Comparison of ENCODE assay signal across 11 cellular contexts in genomic region chr19:5950744-5951143, GRCh38. TPM values are rescaled to one million over a fixed set of nuclear protein-coding genes. Genes with fewer than 3 reads are reported as not detected.
DNase-seq lines count a peak whose midpoint lies in the region; ATAC-seq and TF ChIP-seq lines count a peak whose summit lies in the region.
"Had no signal": no experiment of that assay in that cellular context is flagged by ENCODE, and none has a peak within 500 bp of the region (broad histone marks: within the 10 kb centered on the region; RNA-seq: fewer than 3 reads in every experiment).

No MANE protein-coding gene starts in this region.

- H3K27me3 Mint-ChIP-seq in stimulated activated naive CD8-positive, alpha-beta T cell treated with anti-CD3 and anti-CD28 coated beads, Interleukin-15, Interleukin-2, amounts not matched to agents 100 ng/mL and 50 ng/mL, for 24 hours, result no peaks in the 10 kb centered on the region
- no peaks in the 10 kb centered on the region for H3K27me3 Mint-ChIP-seq in activated naive CD8-positive, alpha-beta T cell

- H3K4me3 ChIP-seq in mesodermal cell (ENCODE audit: extremely low read depth, insufficient read depth, low read length, poor library complexity, severe bottlenecking) (no peak overlapping the region), vagina (no peak overlapping the region)

- peaks cover 92% of the 10 kb centered on the region for H3K4me1 Mint-ChIP-seq in stimulated activated naive CD8-positive, alpha-beta T cell treated with anti-CD3 and anti-CD28 coated beads, Interleukin-15, Interleukin-2, amounts not matched to agents 100 ng/mL and 50 ng/mL, for 24 hours (ENCODE audit: low read depth)
- H3K4me1 Mint-ChIP-seq in activated naive CD8-positive, alpha-beta T cell (ENCODE audit: low read depth), result peaks cover 92% of the 10 kb centered on the region

- no peaks in the 10 kb centered on the region for H3K27me3 ChIP-seq in vagina

- H3K36me3 ChIP-seq in mesodermal cell (ENCODE audit: control insufficient read depth, insufficient read depth, low read length) (peaks cover 54% of the 10 kb centered on the region), vagina (no peaks in the 10 kb centered on the region)

- TF ChIP-seq CTCF in vagina (IDR thresholded peaks at IDR 0.05), result no peak

- intact Hi-C loops in vagina (cut with DNase I), result no loop called here

- peaks cover 52% of the 10 kb centered on the region for H3K36me3 Mint-ChIP-seq in stimulated activated naive CD8-positive, alpha-beta T cell treated with anti-CD3 and anti-CD28 coated beads, Interleukin-15, Interleukin-2, amounts not matched to agents 100 ng/mL and 50 ng/mL, for 24 hours (ENCODE audit: low read depth)
- peaks cover 13% of the 10 kb centered on the region for H3K36me3 Mint-ChIP-seq in activated naive CD8-positive, alpha-beta T cell

- DNase-seq in stimulated activated naive CD8-positive, alpha-beta T cell treated with anti-CD3 and anti-CD28 coated beads, Interleukin-15, Interleukin-2, amounts not matched to agents 100 U/mL and 50 U/mL, for 24 hours, result no peak
- no peak for DNase-seq in vagina (ENCODE audit: extremely low spot score in 2 of 2)
- no peak for DNase-seq in NCI-H2227 treated with DMSO at 0.1 percent for 48 hours (lab: John Stamatoyannopoulos, UW)
- no peak for DNase-seq in NCI-H146 (lab: John Stamatoyannopoulos, UW)
- DNase-seq: activated CD8-positive, alpha-beta memory T cell treated with anti-CD3 and anti-CD28 coated beads, Interleukin-2, amount 50 U/mL, for 4 hours; erythroblast had no signal

- H3K27ac ChIP-seq in mesodermal cell (ENCODE audit: low read depth, low read length, severe bottlenecking) (peak overlapping the region; percentile 30), vagina (peak overlapping the region; percentile 9)
- H3K27ac ChIP-seq: C4-2B had no signal

- H3K9me3 Mint-ChIP-seq in stimulated activated naive CD8-positive, alpha-beta T cell treated with anti-CD3 and anti-CD28 coated beads, Interleukin-15, Interleukin-2, amounts not matched to agents 100 ng/mL and 50 ng/mL, for 24 hours, result no peaks in the 10 kb centered on the region
- H3K9me3 Mint-ChIP-seq in activated naive CD8-positive, alpha-beta T cell (ENCODE audit: low read depth), result no peaks in the 10 kb centered on the region

- 62 to 100% methylated on average over 1 to 3 of the region's 3 CpGs for WGBS in mesodermal cell (ENCODE audit: insufficient coverage in 2 of 2), 2 experiments

- TF ChIP-seq POLR2A in vagina (IDR thresholded peaks at IDR 0.05), result no peak

- H3K27ac Mint-ChIP-seq in stimulated activated naive CD8-positive, alpha-beta T cell treated with anti-CD3 and anti-CD28 coated beads, Interleukin-15, Interleukin-2, amounts not matched to agents 100 ng/mL and 50 ng/mL, for 24 hours, result peak overlapping the region; percentile 93
- H3K27ac Mint-ChIP-seq in activated naive CD8-positive, alpha-beta T cell, result peak overlapping the region; percentile 79

- H3K9me3 ChIP-seq in mesodermal cell (ENCODE audit: control insufficient read depth, low read length), result no peaks in the 10 kb centered on the region
- H3K9me3 ChIP-seq in vagina, result no peaks in the 10 kb centered on the region

- H3K4me1 ChIP-seq in mesodermal cell (ENCODE audit: control insufficient read depth, insufficient read depth, low read length, poor library complexity, severe bottlenecking), result peaks cover 8% of the 10 kb centered on the region
- peaks cover 85% of the 10 kb centered on the region for H3K4me1 ChIP-seq in vagina

- no peak overlapping the region for H3K4me3 Mint-ChIP-seq in stimulated activated naive CD8-positive, alpha-beta T cell treated with anti-CD3 and anti-CD28 coated beads, Interleukin-15, Interleukin-2, amounts not matched to agents 100 ng/mL and 50 ng/mL, for 24 hours
- H3K4me3 Mint-ChIP-seq in activated naive CD8-positive, alpha-beta T cell, result peak overlapping the region; percentile 77

- ATAC-seq in stimulated activated naive CD8-positive, alpha-beta T cell treated with anti-CD3 and anti-CD28 coated beads, Interleukin-15, Interleukin-2, amounts not matched to agents 100 U/mL and 50 U/mL, for 24 hours, result no peak
- no peak for ATAC-seq in HG03159 (IDR thresholded peaks at IDR 0.05; ENCODE audit: unreplicated experiment)

RNA-seq across cellular contexts. Expression of gene RANBP3, which starts 27.2 kb away (rescaled TPM):
- 62.1 TPM for polyA plus RNA-seq in mesodermal cell (2013, experiment 1 of 2)
- polyA plus RNA-seq in mesodermal cell (2013, experiment 2 of 2), result 52.9 TPM
- total RNA-seq in vagina, result 110 TPM

RNA-seq across cellular contexts. Expression of gene CAPS, which starts 36.7 kb away (rescaled TPM):
- 3.2 TPM for polyA plus RNA-seq in mesodermal cell (2013, experiment 1 of 2)
- polyA plus RNA-seq in mesodermal cell (2013, experiment 2 of 2), result 3.2 TPM
- total RNA-seq in vagina, result 35.8 TPM

RNA-seq across cellular contexts. Expression of gene VMAC, which starts 46.1 kb away (rescaled TPM):
- polyA plus RNA-seq in mesodermal cell (2013, experiment 1 of 2), result 3.7 TPM
- polyA plus RNA-seq in mesodermal cell (2013, experiment 2 of 2), result 2.8 TPM
- 7.9 TPM for total RNA-seq in vagina

RNA-seq across cellular contexts. Expression of gene NDUFA11, which starts 47.2 kb away (rescaled TPM):
- polyA plus RNA-seq in mesodermal cell (2013, experiment 1 of 2), result 235 TPM
- 196 TPM for polyA plus RNA-seq in mesodermal cell (2013, experiment 2 of 2)
- total RNA-seq in vagina, result 318 TPM
